Comparison of ENCODE assay signal across 23 cellular contexts in genomic region chr10:5736591-5736990, GRCh38. TPM values are rescaled to one million over a fixed set of nuclear protein-coding genes. Genes with fewer than 3 reads are reported as not detected.
A peak's percentile ranks its signal among the peaks of the same experiment; 100 is the strongest.
DNase-seq lines count a peak whose midpoint lies in the region; ATAC-seq and TF ChIP-seq lines count a peak whose summit lies in the region.
"Had no signal": no experiment of that assay in that cellular context is flagged by ENCODE, and none has a peak within 500 bp of the region (broad histone marks: within the 10 kb centered on the region; RNA-seq: fewer than 3 reads in every experiment).

No MANE protein-coding gene starts in this region.

- BruUV-seq in OCI-LY7 (replicated peaks; lab: Mats Ljungman, UMichigan): no TSS peak

- no peak overlapping the region for H3K4me3 Mint-ChIP-seq in stimulated activated naive CD8-positive, alpha-beta T cell treated with anti-CD3 and anti-CD28 coated beads, Interleukin-15, Interleukin-2, amounts not matched to agents 100 ng/mL and 50 ng/mL, for 24 hours
- H3K4me3 Mint-ChIP-seq in activated T-helper 17 cell treated with anti-CD3 and anti-CD28 coated beads, Interleukin-2, amount 50 U/mL, for 72 hours: no peak overlapping the region
- H3K4me3 Mint-ChIP-seq in mesothelial cell of epicardium (no peak overlapping the region), immature natural killer cell (no peak overlapping the region)
- H3K4me3 Mint-ChIP-seq in activated CD4-positive, alpha-beta memory T cell treated with anti-CD3 and anti-CD28 coated beads, Interleukin-2, amount 10 ng/mL, durations not matched to agents 7 days and 5 days: no peak overlapping the region
- H3K4me3 Mint-ChIP-seq: CD4-positive, CD25-positive, alpha-beta regulatory T cell; H9 had no signal

- peaks cover 64% of the 10 kb centered on the region for H3K36me3 Mint-ChIP-seq in stimulated activated naive CD8-positive, alpha-beta T cell treated with anti-CD3 and anti-CD28 coated beads, Interleukin-15, Interleukin-2, amounts not matched to agents 100 ng/mL and 50 ng/mL, for 24 hours (ENCODE audit: low read depth)
- peaks cover 96% of the 10 kb centered on the region for H3K36me3 Mint-ChIP-seq in activated T-helper 17 cell treated with anti-CD3 and anti-CD28 coated beads, Interleukin-2, amount 50 U/mL, for 72 hours (ENCODE audit: low read depth)
- peaks cover 16% of the 10 kb centered on the region for H3K36me3 Mint-ChIP-seq in mesothelial cell of epicardium
- H3K36me3 Mint-ChIP-seq in immature natural killer cell: peaks cover 17 to 45% (median 20%) of the 10 kb centered on the region in 3 donors
- H3K36me3 Mint-ChIP-seq in activated CD4-positive, alpha-beta memory T cell treated with anti-CD3 and anti-CD28 coated beads, Interleukin-2, amount 10 ng/mL, durations not matched to agents 7 days and 5 days (ENCODE audit: low read depth): peaks cover 56% of the 10 kb centered on the region

- no peaks in the 10 kb centered on the region for H3K9me3 Mint-ChIP-seq in stimulated activated naive CD8-positive, alpha-beta T cell treated with anti-CD3 and anti-CD28 coated beads, Interleukin-15, Interleukin-2, amounts not matched to agents 100 ng/mL and 50 ng/mL, for 24 hours
- H3K9me3 Mint-ChIP-seq in activated T-helper 17 cell treated with anti-CD3 and anti-CD28 coated beads, Interleukin-2, amount 50 U/mL, for 72 hours: no peaks in the 10 kb centered on the region
- H3K9me3 Mint-ChIP-seq in mesothelial cell of epicardium (no peaks in the 10 kb centered on the region), immature natural killer cell (no peaks in the 10 kb centered on the region)
- no peaks in the 10 kb centered on the region for H3K9me3 Mint-ChIP-seq in activated CD4-positive, alpha-beta memory T cell treated with anti-CD3 and anti-CD28 coated beads, Interleukin-2, amount 10 ng/mL, durations not matched to agents 7 days and 5 days
- H3K9me3 Mint-ChIP-seq: CD4-positive, CD25-positive, alpha-beta regulatory T cell; H9 had no signal

- H2AFZ ChIP-seq in OCI-LY7 (ENCODE audit: low read length): no peak overlapping the region

- peaks cover 99% of the 10 kb centered on the region for H3K36me3 ChIP-seq in OCI-LY7 (ENCODE audit: insufficient read depth, low read length)

- no peak for DNase-seq in stimulated activated naive CD8-positive, alpha-beta T cell treated with anti-CD3 and anti-CD28 coated beads, Interleukin-15, Interleukin-2, amounts not matched to agents 100 U/mL and 50 U/mL, for 24 hours
- DNase-seq in mesothelial cell of epicardium (ENCODE audit: low spot score in 2 of 2, unreplicated experiment in 2 of 2) (no peak), immature natural killer cell (no peak), NCI-H1417 treated with DMSO at 0.1 percent for 48 hours (lab: John Stamatoyannopoulos, UW) (no peak), OCI-LY7 (ENCODE audit: low spot score) (no peak)
- no peak for DNase-seq in activated CD4-positive, alpha-beta memory T cell treated with anti-CD3 and anti-CD28 coated beads, Interleukin-2, amount 10 ng/mL, durations not matched to agents 7 days and 5 days
- DNase-seq: CD4-positive, CD25-positive, alpha-beta regulatory T cell; DND-41; KBM-7; NCI-H1092; NCI-H146; NCI-H2029; NCI-H226; NCI-H524; NCI-H774; NK-92 treated with Interleukin-12 subunit alpha and Interleukin-12 subunit beta, amount 100 ng/mL, for 24 hours; SIG-M5 had no signal

- no peak for ATAC-seq in stimulated activated naive CD8-positive, alpha-beta T cell treated with anti-CD3 and anti-CD28 coated beads, Interleukin-15, Interleukin-2, amounts not matched to agents 100 U/mL and 50 U/mL, for 24 hours
- no peak for ATAC-seq in activated T-helper 17 cell treated with anti-CD3 and anti-CD28 coated beads, Interleukin-2, amount 50 U/mL, for 72 hours (replicated peaks)
- ATAC-seq: Panc1 had no signal

- H3K4me1 ChIP-seq in OCI-LY7 (ENCODE audit: insufficient read depth, low read length, poor library complexity, severe bottlenecking): peaks cover 31% of the 10 kb centered on the region
- H3K4me1 ChIP-seq: A549 had no signal

- no peak overlapping the region for H3K4me2 ChIP-seq in OCI-LY7 (ENCODE audit: low read length)
- H3K4me2 ChIP-seq: A549 had no signal

- no peaks in the 10 kb centered on the region for H3K9me2 ChIP-seq in OCI-LY7 (ENCODE audit: insufficient read depth, low read length)

- H3K79me2 ChIP-seq in OCI-LY7 (ENCODE audit: insufficient read depth, low read depth, low read length): peaks cover 65% of the 10 kb centered on the region; the same call in 1 of the 2 replicates

- POLR2A ChIA-PET in OCI-LY7 (lab: Charles Lee): interaction anchor here (1.0 to 1.8 kb wide), 4 partner anchors 10 to 45 kb away, joined by 3 to 7 read pairs (median 6); no protein-coding TSS in a partner anchor
- POLR2A ChIA-PET in activated CD4-positive, alpha-beta memory T cell treated with anti-CD3 and anti-CD28 coated beads, Interleukin-2, amount 10 ng/mL, durations not matched to agents 7 days and 5 days (lab: Charles Lee): no interaction called here

- H3K27me3 Mint-ChIP-seq in stimulated activated naive CD8-positive, alpha-beta T cell treated with anti-CD3 and anti-CD28 coated beads, Interleukin-15, Interleukin-2, amounts not matched to agents 100 ng/mL and 50 ng/mL, for 24 hours: no peaks in the 10 kb centered on the region
- no peaks in the 10 kb centered on the region for H3K27me3 Mint-ChIP-seq in activated T-helper 17 cell treated with anti-CD3 and anti-CD28 coated beads, Interleukin-2, amount 50 U/mL, for 72 hours
- H3K27me3 Mint-ChIP-seq in mesothelial cell of epicardium (ENCODE audit: low read depth) (no peaks in the 10 kb centered on the region), immature natural killer cell (ENCODE audit: low read depth in 3 of 3) (no peaks in the 10 kb centered on the region)
- H3K27me3 Mint-ChIP-seq in activated CD4-positive, alpha-beta memory T cell treated with anti-CD3 and anti-CD28 coated beads, Interleukin-2, amount 10 ng/mL, durations not matched to agents 7 days and 5 days: no peaks in the 10 kb centered on the region
- H3K27me3 Mint-ChIP-seq: CD4-positive, CD25-positive, alpha-beta regulatory T cell had no signal

- CTCF ChIA-PET in OCI-LY7 (lab: Charles Lee; ENCODE audit: unreplicated experiment): interaction anchor here (1.1 kb wide), 1 partner anchor 39 kb away, joined by 3 read pairs; no protein-coding TSS in a partner anchor
- CTCF ChIA-PET in activated CD4-positive, alpha-beta memory T cell treated with anti-CD3 and anti-CD28 coated beads, Interleukin-2, amount 10 ng/mL, durations not matched to agents 7 days and 5 days (lab: Charles Lee): interaction anchor here (1.0 kb wide), 1 partner anchor 153 kb away, joined by 3 read pairs; the partner anchor contains the start of genes ANKRD16 and FBH1

- intact Hi-C loops in OCI-LY7 (cut with micrococcal nuclease; ENCODE audit: unreplicated experiment): loop anchor here (5.0 kb wide), 1 partner anchor 104 kb away; no protein-coding TSS in a partner anchor

- no peaks in the 10 kb centered on the region for H3K9me3 ChIP-seq in OCI-LY7 (ENCODE audit: low read length)
- H3K9me3 ChIP-seq: A549 had no signal

- H4K20me1 ChIP-seq in OCI-LY7 (ENCODE audit: insufficient read depth, low read length): peaks cover 4% of the 10 kb centered on the region; the same call in 1 of the 2 replicates

- TF ChIP-seq CTCF in mesothelial cell of epicardium (IDR thresholded peaks at IDR 0.05; ENCODE audit: unreplicated experiment): no peak
- TF ChIP-seq CTCF in OCI-LY7 (conservative IDR thresholded peaks at IDR 0.05; ENCODE audit: low read length): no peak

- H3K27ac Mint-ChIP-seq in stimulated activated naive CD8-positive, alpha-beta T cell treated with anti-CD3 and anti-CD28 coated beads, Interleukin-15, Interleukin-2, amounts not matched to agents 100 ng/mL and 50 ng/mL, for 24 hours: peak overlapping the region; percentile 3
- peak overlapping the region; percentile 62 for H3K27ac Mint-ChIP-seq in activated T-helper 17 cell treated with anti-CD3 and anti-CD28 coated beads, Interleukin-2, amount 50 U/mL, for 72 hours
- H3K27ac Mint-ChIP-seq in mesothelial cell of epicardium (peak overlapping the region; percentile 59), immature natural killer cell (peak overlapping the region in 2 of 6 donors; percentile 9 to 85)
- no peak overlapping the region for H3K27ac Mint-ChIP-seq in activated CD4-positive, alpha-beta memory T cell treated with anti-CD3 and anti-CD28 coated beads, Interleukin-2, amount 10 ng/mL, durations not matched to agents 7 days and 5 days

- peaks cover 18% of the 10 kb centered on the region for H3K4me1 Mint-ChIP-seq in stimulated activated naive CD8-positive, alpha-beta T cell treated with anti-CD3 and anti-CD28 coated beads, Interleukin-15, Interleukin-2, amounts not matched to agents 100 ng/mL and 50 ng/mL, for 24 hours (ENCODE audit: low read depth)
- H3K4me1 Mint-ChIP-seq in activated T-helper 17 cell treated with anti-CD3 and anti-CD28 coated beads, Interleukin-2, amount 50 U/mL, for 72 hours: peaks cover 12% of the 10 kb centered on the region
- no peaks in the 10 kb centered on the region for H3K4me1 Mint-ChIP-seq in mesothelial cell of epicardium
- H3K4me1 Mint-ChIP-seq in immature natural killer cell: peaks cover 2 to 20% of the 10 kb centered on the region in 2 donors
- H3K4me1 Mint-ChIP-seq in activated CD4-positive, alpha-beta memory T cell treated with anti-CD3 and anti-CD28 coated beads, Interleukin-2, amount 10 ng/mL, durations not matched to agents 7 days and 5 days: peaks cover 13% of the 10 kb centered on the region

- H3K4me3 ChIP-seq in OCI-LY7 (ENCODE audit: low read depth, low read length, poor library complexity, severe bottlenecking): no peak overlapping the region
- H3K4me3 ChIP-seq: A549 had no signal

- no peak overlapping the region for H3K27ac ChIP-seq in OCI-LY7 (ENCODE audit: low read depth, low read length, poor library complexity, severe bottlenecking)
- H3K27ac ChIP-seq: A549, HL-60 had no signal

RNA-seq across cellular contexts. Expression of gene TASOR2, which starts 52.0 kb away (rescaled TPM):
- total RNA-seq in activated T-helper 17 cell treated with anti-CD3 and anti-CD28 coated beads, Interleukin-2, amount 50 U/mL, for 72 hours: 10 to 100 TPM; 48.9 to 51.6 TPM
- total RNA-seq in mesothelial cell of epicardium: 75.2 to 90.1 TPM (median 80.3 TPM) in 3 replicates
- polyA plus RNA-seq in immature natural killer cell: 10 to 100 TPM in 2 of 3 donors, under 1 TPM in 1; 0.27 to 20.1 (median 13.7) TPM
- total RNA-seq in OCI-LY7 (2014; rRNA removed; shearing (Covaris generic)): 103 and 113 TPM in 2 replicates
- 116 and 127 TPM in 2 replicates for total RNA-seq in OCI-LY7 (2022)
- 10 to 100 TPM; 35.1 to 37.3 TPM for total RNA-seq in activated CD4-positive, alpha-beta memory T cell treated with anti-CD3 and anti-CD28 coated beads, Interleukin-2, amount 10 ng/mL, durations not matched to agents 7 days and 5 days
